Comparison of ENCODE assay signal across 10 cellular contexts in the genomic region with DNA sequence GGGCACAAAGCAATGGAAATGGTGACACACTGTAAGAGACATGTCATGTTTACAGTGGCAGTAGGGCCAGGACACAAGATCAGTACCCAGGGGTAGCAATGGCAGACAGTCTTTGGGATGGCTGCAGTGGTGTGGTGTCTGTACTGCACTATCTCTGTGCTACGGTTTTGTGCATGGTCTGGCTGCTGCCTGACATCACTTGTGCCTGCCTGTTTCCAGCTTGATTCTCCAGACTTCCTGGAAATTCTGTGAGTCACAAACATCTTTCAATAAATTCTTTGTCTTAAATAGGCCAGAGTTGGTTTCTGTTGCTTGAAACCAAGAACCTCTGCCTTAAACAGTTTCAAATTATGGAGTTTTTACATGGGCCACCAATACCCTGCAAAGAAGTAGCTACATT.
A peak's percentile ranks its signal among the peaks of the same experiment; 100 is the strongest.
DNase-seq lines count a peak whose midpoint lies in the region; ATAC-seq and TF ChIP-seq lines count a peak whose summit lies in the region.
"Had no signal": no experiment of that assay in that cellular context is flagged by ENCODE, and none has a peak within 500 bp of the region (broad histone marks: within the 10 kb centered on the region; RNA-seq: fewer than 3 reads in every experiment).

No MANE protein-coding gene starts in this region.

- TF ChIP-seq CTCF in adrenal gland (IDR thresholded peaks at IDR 0.05), result no peak
- no peak for TF ChIP-seq CTCF in heart left ventricle (IDR thresholded peaks at IDR 0.05)

- H3K9me2 ChIP-seq in Karpas-422 (replicated peaks; ENCODE audit: insufficient read depth, low read length), result no peaks in the 10 kb centered on the region

- peak; percentile 42 to 65 for ATAC-seq in activated CD4-positive, CD25-positive, alpha-beta regulatory T cell treated with anti-CD3 and anti-CD28 coated beads, Interleukin-2, amount 50 U/mL, for 24 hours
- peak in 3 of 4 donors; percentile 87 to 97 (median 92) for ATAC-seq in heart left ventricle
- peak; percentile 82 for ATAC-seq in stimulated activated naive CD8-positive, alpha-beta T cell treated with anti-CD3 and anti-CD28 coated beads, Interleukin-15, Interleukin-2, amounts not matched to agents 100 U/mL and 50 U/mL, for 24 hours
- ATAC-seq in HG03439 (IDR thresholded peaks at IDR 0.05; ENCODE audit: unreplicated experiment), result no peak

- DNase-seq in activated CD4-positive, CD25-positive, alpha-beta regulatory T cell (lab: John Stamatoyannopoulos, UW), result no peak
- DNase-seq in adrenal gland, result peak in 6 of 7 donors; percentile 15 to 61 (median 26)
- peak in 3 of 5 donors; percentile 15 to 51 (median 26) for DNase-seq in heart left ventricle
- DNase-seq in stimulated activated naive CD8-positive, alpha-beta T cell treated with anti-CD3 and anti-CD28 coated beads, Interleukin-15, Interleukin-2, amounts not matched to agents 100 U/mL and 50 U/mL, for 24 hours, result peak; percentile 10
- DNase-seq in NCI-H748 treated with DMSO at 0.1 percent for 48 hours (lab: John Stamatoyannopoulos, UW), result no peak
- no peak for DNase-seq in Karpas-422
- DNase-seq: NCI-H345 had no signal

- H3K9ac ChIP-seq in Karpas-422 (ENCODE audit: low read length), result no peak overlapping the region

- no peaks in the 10 kb centered on the region for H4K20me1 ChIP-seq in Karpas-422 (ENCODE audit: insufficient read depth, low read depth, low read length)

- H3K4me1 ChIP-seq in adrenal gland (replicated peaks in 1 of 2) (peaks cover 0 to 7% of the 10 kb centered on the region in 2 donors), heart left ventricle (peaks cover 0 to 19% (median 9%) of the 10 kb centered on the region in 12 donors), Karpas-422 (ENCODE audit: low read length) (no peaks in the 10 kb centered on the region)

- no peak overlapping the region for H2AFZ ChIP-seq in Karpas-422 (ENCODE audit: low read length)

- H3K4me3 ChIP-seq in adrenal gland (no peak overlapping the region), heart left ventricle (no peak overlapping the region), Karpas-422 (ENCODE audit: low read length) (no peak overlapping the region)

- intact Hi-C loops in adrenal gland (cut with DNase I) (no loop called here), heart left ventricle (cut with DNase I) (no loop called here)

- peaks cover 16% of the 10 kb centered on the region; the same call in 1 of the 2 replicates for H3K79me2 ChIP-seq in Karpas-422 (ENCODE audit: low read length)

- 30 to 69% (median 55%) methylated on average over 1 of the region's 1 CpG; no CpG with 5 or more reads in 1 of the 4 donors for WGBS in adrenal gland, 4 donors
- WGBS in heart left ventricle, 4 donors, result 11 to 61% (median 40%) methylated on average over 1 of the region's 1 CpG

- H3K4me2 ChIP-seq in Karpas-422 (ENCODE audit: low read depth, low read length, poor library complexity, severe bottlenecking), result no peak overlapping the region

- H3K27ac ChIP-seq in adrenal gland (peak overlapping the region in 1 of 5 donors; percentile 57), heart left ventricle (peak overlapping the region; percentile 13 to 79 (median 46)), Karpas-422 (ENCODE audit: low read length) (no peak overlapping the region)
- H3K27ac ChIP-seq: VCaP had no signal

- no peaks in the 10 kb centered on the region for H3K9me3 ChIP-seq in adrenal gland (replicated peaks in 1 of 3)
- H3K9me3 ChIP-seq in heart left ventricle, result peaks cover 0 to 8% (median 0%) of the 10 kb centered on the region in 12 donors
- H3K9me3 ChIP-seq in Karpas-422 (ENCODE audit: low read length), result no peaks in the 10 kb centered on the region

- H3K27me3 ChIP-seq in adrenal gland, result no peaks in the 10 kb centered on the region
- no peaks in the 10 kb centered on the region for H3K27me3 ChIP-seq in heart left ventricle
- H3K27me3 ChIP-seq in Karpas-422 (ENCODE audit: low read length), result no peaks in the 10 kb centered on the region

- no peak for TF ChIP-seq POLR2A in adrenal gland (IDR thresholded peaks at IDR 0.05)
- no peak for TF ChIP-seq POLR2A in heart left ventricle (IDR thresholded peaks at IDR 0.05)

- H3K36me3 ChIP-seq in adrenal gland (replicated peaks in 1 of 2) (no peaks in the 10 kb centered on the region), heart left ventricle (no peaks in the 10 kb centered on the region), Karpas-422 (ENCODE audit: insufficient read depth, low read length) (no peaks in the 10 kb centered on the region)

Comparison
In these comparisons a context has a peak if more than half of its experiments do, and no peak if none do; other contexts are left out.
1. DNase-seq: peak in adrenal gland (6 of 7), heart left ventricle (3 of 5) and stimulated activated naive CD8-positive, alpha-beta T cell treated with anti-CD3 and anti-CD28 coated beads, Interleukin-15, Interleukin-2, amounts not matched to agents 100 U/mL and 50 U/mL, for 24 hours (single experiment); none in activated CD4-positive, CD25-positive, alpha-beta regulatory T cell (0 of 4), NCI-H748 treated with DMSO at 0.1 percent for 48 hours (single experiment) and Karpas-422 (single experiment).